Comparison of ENCODE assay signal across 8 cellular contexts in genomic region chr19:53132231-53132991, GRCh38. TPM values are rescaled to one million over a fixed set of nuclear protein-coding genes. Genes with fewer than 3 reads are reported as not detected.
DNase-seq lines count a peak whose midpoint lies in the region; ATAC-seq and TF ChIP-seq lines count a peak whose summit lies in the region.

Gene ZNF415, minus strand, starts transcription at chr19:53132910. Its CDS starts 10,234 bp downstream, at chr19:53122676.

- H3K27me3 ChIP-seq in GM23248 (replicated peaks; ENCODE audit: insufficient read depth) = no peaks in the 10 kb centered on the region
- no peaks in the 10 kb centered on the region for H3K27me3 ChIP-seq in hepatocyte
- no peaks in the 10 kb centered on the region for H3K27me3 ChIP-seq in upper lobe of right lung

- H3K4me3 ChIP-seq in GM23248 (peak within 1 kb of the TSS; percentile 82), astrocyte of the spinal cord (ENCODE audit: low read depth, low read length) (peak within 1 kb of the TSS; percentile 50), hepatocyte (peak within 1 kb of the TSS; percentile 48), upper lobe of right lung (peak within 1 kb of the TSS; percentile 60)

- H3K79me2 ChIP-seq in GM23248 (ENCODE audit: insufficient read depth) (peaks cover 25% of the 10 kb centered on the region), hepatocyte (peaks cover 35% of the 10 kb centered on the region)

- H3K36me3 ChIP-seq in GM23248 (ENCODE audit: low read depth) (no peaks in the 10 kb centered on the region), hepatocyte (replicated peaks; ENCODE audit: insufficient read depth, low read depth) (no peaks in the 10 kb centered on the region), upper lobe of right lung (no peaks in the 10 kb centered on the region)

- H3K4me2 ChIP-seq in GM23248 (ENCODE audit: unreplicated experiment) = peak within 1 kb of the TSS; percentile 88
- H3K4me2 ChIP-seq in hepatocyte = peak within 1 kb of the TSS; percentile 94

- DNase-seq in GM23248 (peak; percentile 96), RWPE1 (ENCODE audit: low spot score) (peak; percentile 87), astrocyte of the spinal cord (ENCODE audit: low read depth, low spot score) (peak; percentile 72), hepatocyte (ENCODE audit: low spot score) (peak; percentile 96), pons (ENCODE audit: low spot score) (peak; percentile 63), upper lobe of right lung (peak; percentile 79), NCI-H774 (lab: John Stamatoyannopoulos, UW) (no peak), KBM-7 (no peak)

- H3K9me2 ChIP-seq in GM23248 (ENCODE audit: insufficient read depth) (no peaks in the 10 kb centered on the region), hepatocyte (replicated peaks; ENCODE audit: insufficient read depth) (no peaks in the 10 kb centered on the region)

- peak; percentile 83 for ATAC-seq in upper lobe of right lung

- CTCF ChIA-PET in RWPE1 (lab: Yijun Ruan, JAX) = no interaction called here

- intact Hi-C loops in upper lobe of right lung (cut with DNase I) = no loop called here

- H4K20me1 ChIP-seq in GM23248 (ENCODE audit: insufficient read depth) = no peaks in the 10 kb centered on the region
- H4K20me1 ChIP-seq in hepatocyte (ENCODE audit: insufficient read depth, poor library complexity, severe bottlenecking) = no peaks in the 10 kb centered on the region

- in situ Hi-C loops in GM23248 (cut with MboI) (no loop called here), astrocyte of the spinal cord (cut with HindIII; ENCODE audit: low sequenced_read_pairs) (no loop called here), KBM-7 (cut with MboI; ENCODE audit: low pct_unique_long_range_greater_than_20kb, low sequenced_read_pairs) (no loop called here)

- peak within 1 kb of the TSS; percentile 83 for H3K9ac ChIP-seq in GM23248

- 1 to 3% methylated on average over 45 to 51 of the region's 51 CpGs for WGBS in GM23248 (ENCODE audit: low coverage in 1 of 2, low lambda C conversion rate in 2 of 2, missing lambda C conversion rate in 2 of 2), 2 experiments
- 2% methylated on average over 49 of the region's 51 CpGs for WGBS in hepatocyte (ENCODE audit: low lambda C conversion rate, missing lambda C conversion rate)

- POLR2A ChIA-PET in RWPE1 (lab: Yijun Ruan, JAX; ENCODE audit: low non-redundant PET) = no interaction called here

- TF ChIP-seq CTCF in RWPE1 (conservative IDR thresholded peaks at IDR 0.05; ENCODE audit: low read depth) (no peak), astrocyte of the spinal cord (IDR thresholded peaks at IDR 0.05; ENCODE audit: low read depth, low read length) (no peak), hepatocyte (IDR thresholded peaks at IDR 0.05; ENCODE audit: poor library complexity) (no peak), upper lobe of right lung (IDR thresholded peaks at IDR 0.05) (no peak)

- H3K4me1 ChIP-seq in GM23248 (ENCODE audit: insufficient read depth) = 0 out of 2 replicates have a peak, but pooled peaks cover 13% of the 10 kb centered on the region
- H3K4me1 ChIP-seq in hepatocyte (ENCODE audit: insufficient read depth) = peaks cover 18% of the 10 kb centered on the region
- peaks cover 10% of the 10 kb centered on the region for H3K4me1 ChIP-seq in upper lobe of right lung

- H3K9me3 ChIP-seq in GM23248 (ENCODE audit: low read depth) (no peaks in the 10 kb centered on the region), hepatocyte (ENCODE audit: low read depth) (no peaks in the 10 kb centered on the region), upper lobe of right lung (no peaks in the 10 kb centered on the region)

- H2AFZ ChIP-seq in GM23248 (peak within 1 kb of the TSS; percentile 96), hepatocyte (peak within 1 kb of the TSS; percentile 64)

- H3F3A ChIP-seq in GM23248 (ENCODE audit: insufficient read depth) = peaks cover 4% of the 10 kb centered on the region; the same call in 1 of the 2 replicates

- peak within 1 kb of the TSS; percentile 31; the same call in 1 of the 2 replicates for H3K27ac ChIP-seq in GM23248
- H3K27ac ChIP-seq in RWPE1 = peak within 1 kb of the TSS; percentile 32
- peak within 1 kb of the TSS; percentile 87 for H3K27ac ChIP-seq in hepatocyte
- peak within 1 kb of the TSS; percentile 66 for H3K27ac ChIP-seq in upper lobe of right lung

RNA-seq across cellular contexts. Expression of gene ZNF415, which starts in this region (rescaled TPM):
- 9.4 and 18.7 TPM in 2 replicates for total RNA-seq in GM23248 (2014; rRNA removed; shearing (Covaris generic))
- polyA plus RNA-seq in GM23248 (2016; fragmentation: Nextera tagmentation; extraction: Ambion mirVana) (7.9 and 8.9 TPM in 2 replicates), hepatocyte (7.4 and 15.2 TPM in 2 replicates)
- total RNA-seq in hepatocyte (14.6 and 24.1 TPM in 2 replicates), upper lobe of right lung (7.0 TPM)

Comparison
In these comparisons a context has a peak if more than half of its experiments do, and no peak if none do; other contexts are left out.
1. DNase-seq: peak in GM23248 (single experiment), RWPE1 (single experiment), astrocyte of the spinal cord (single experiment), hepatocyte (single experiment), pons (single experiment) and upper lobe of right lung (single experiment); none in NCI-H774 (single experiment) and KBM-7 (single experiment).
2. H3K27ac ChIP-seq: peak in every context shown above with its lines; median percentile 87 in hepatocyte; 66 in upper lobe of right lung; 32 in RWPE1; 31 in GM23248.
3. Peak in every context shown above with its lines, with median percentiles within 50 percentile points of each other: H3K4me3 ChIP-seq.